In genomic region chr5:98424681-98425454, GRCh38 we compare ENCODE assay signal across 16 cellular contexts.
DNase-seq lines count a peak whose midpoint lies in the region; ATAC-seq and TF ChIP-seq lines count a peak whose summit lies in the region.
"Had no signal": no experiment of that assay in that cellular context is flagged by ENCODE, and none has a peak within 500 bp of the region (broad histone marks: within the 10 kb centered on the region; RNA-seq: fewer than 3 reads in every experiment).

No MANE protein-coding gene starts in this region.

- ATAC-seq in GM21360 (IDR thresholded peaks at IDR 0.05; ENCODE audit: unreplicated experiment): no peak
- ATAC-seq: activated CD4-positive, alpha-beta T cell treated with anti-CD3 and anti-CD28 coated beads for 36 hours had no signal

- no peak overlapping the region for H3K4me3 ChIP-seq in neuronal stem cell (ENCODE audit: low read length in 2 of 2)
- no peak overlapping the region for H3K4me3 ChIP-seq in SJCRH30
- H3K4me3 ChIP-seq: right atrium auricular region had no signal

- no peak overlapping the region for H4K91ac ChIP-seq in neuronal stem cell (ENCODE audit: low read depth, low read length, poor library complexity)

- no peak overlapping the region for H2BK120ac ChIP-seq in neuronal stem cell (ENCODE audit: low read depth, low read length)

- no peaks in the 10 kb centered on the region for H3K27me3 Mint-ChIP-seq in type B pancreatic cell

- DNase-seq in AG09319 (ENCODE audit: extremely low read depth, low read depth) (peak; percentile 53), NCI-H69 (lab: John Stamatoyannopoulos, UW) (peak; percentile 15), fibroblast of gingiva (ENCODE audit: low read depth) (peak; percentile 88), neuronal stem cell (ENCODE audit: low spot score) (no peak), Kasumi-1 (lab: John Stamatoyannopoulos, UW) (no peak), type B pancreatic cell (ENCODE audit: extremely low spot score, unreplicated experiment) (no peak), SJCRH30 (no peak)
- DNase-seq: activated CD4-positive, alpha-beta T cell treated with anti-CD3 and anti-CD28 coated beads for 36 hours; activated CD8-positive, alpha-beta memory T cell treated with anti-CD3 and anti-CD28 coated beads, Interleukin-2, amount 50 U/mL, for 48 hours; activated gamma-delta T cell; NCI-H2029 treated with DMSO at 0.1 percent for 48 hours; NCI-H524 had no signal

- H2AK5ac ChIP-seq in neuronal stem cell (ENCODE audit: low read depth, low read length): no peak overlapping the region

- no peaks in the 10 kb centered on the region for H3K9me3 Mint-ChIP-seq in type B pancreatic cell

- peak overlapping the region; percentile 17 for H4K8ac ChIP-seq in neuronal stem cell (ENCODE audit: low read depth, low read length)

- H2BK12ac ChIP-seq in neuronal stem cell (ENCODE audit: low read length): no peak overlapping the region

- H3K27ac ChIP-seq in neuronal stem cell (replicated peaks; ENCODE audit: low read length) (no peak overlapping the region), SJCRH30 (no peak overlapping the region)
- H3K27ac ChIP-seq: right atrium auricular region had no signal

- H3K9me3 ChIP-seq in neuronal stem cell (replicated peaks in 1 of 2; ENCODE audit: control insufficient read depth in 2 of 2, insufficient read depth in 1 of 2, low read depth in 1 of 2, low read length in 2 of 2) (peaks cover 0 to 12% of the 10 kb centered on the region in 2 donors), SJCRH30 (replicated peaks) (no peaks in the 10 kb centered on the region)
- H3K9me3 ChIP-seq: right atrium auricular region had no signal

- H3K36me3 ChIP-seq in neuronal stem cell (replicated peaks in 1 of 2; ENCODE audit: control insufficient read depth in 2 of 2, insufficient read depth in 2 of 2, low read length in 2 of 2) (no peaks in the 10 kb centered on the region), SJCRH30 (no peaks in the 10 kb centered on the region)
- H3K36me3 ChIP-seq: right atrium auricular region had no signal

- TF ChIP-seq CTCF in AG09319 (IDR thresholded peaks at IDR 0.05; ENCODE audit: low read depth, low read length): no peak
- no peak for TF ChIP-seq CTCF in type B pancreatic cell (conservative IDR thresholded peaks at IDR 0.05)

- H2AFZ ChIP-seq in neuronal stem cell (ENCODE audit: low read length): no peak overlapping the region

- H3K27me3 ChIP-seq in neuronal stem cell (ENCODE audit: control insufficient read depth in 3 of 3, insufficient read depth in 3 of 3, low read depth in 1 of 3, low read length in 3 of 3) (no peaks in the 10 kb centered on the region), SJCRH30 (no peaks in the 10 kb centered on the region)
- H3K27me3 ChIP-seq: right atrium auricular region had no signal

- H3K4me2 ChIP-seq in neuronal stem cell (ENCODE audit: insufficient read depth, low read length, poor library complexity, severe bottlenecking): no peak overlapping the region

- no peak overlapping the region for H3K9ac ChIP-seq in neuronal stem cell (ENCODE audit: low read depth, low read length, poor library complexity)

- no peak overlapping the region for H3K14ac ChIP-seq in neuronal stem cell (ENCODE audit: low read length)

- H3K4me1 Mint-ChIP-seq in type B pancreatic cell (ENCODE audit: unreplicated experiment): peaks cover 4% of the 10 kb centered on the region
- H3K4me1 Mint-ChIP-seq: activated CD4-positive, alpha-beta T cell treated with anti-CD3 and anti-CD28 coated beads for 36 hours had no signal

- no CpG with 5 or more reads among the region's 4 CpGs for WGBS in neuronal stem cell (ENCODE audit: extremely low coverage in 2 of 2, insufficient read length in 2 of 2, insufficient replicate concordance in 1 of 2), 2 donors

- no peaks in the 10 kb centered on the region for H3K79me1 ChIP-seq in neuronal stem cell (ENCODE audit: low read depth, low read length)

- H3K18ac ChIP-seq in neuronal stem cell (ENCODE audit: low read length): no peak overlapping the region

- no peak overlapping the region for H2BK15ac ChIP-seq in neuronal stem cell (ENCODE audit: low read length)

- H3K4ac ChIP-seq in neuronal stem cell (ENCODE audit: low read length): no peak overlapping the region

- H3K27ac Mint-ChIP-seq in type B pancreatic cell: no peak overlapping the region
- H3K27ac Mint-ChIP-seq: activated CD4-positive, alpha-beta T cell treated with anti-CD3 and anti-CD28 coated beads for 36 hours; stimulated activated naive CD8-positive, alpha-beta T cell treated with anti-CD3 and anti-CD28 coated beads, Interleukin-15, Interleukin-2, amounts not matched to agents 100 ng/mL and 50 ng/mL, for 24 hours had no signal

- H3K36me3 Mint-ChIP-seq in type B pancreatic cell: no peaks in the 10 kb centered on the region

- H3K4me3 Mint-ChIP-seq in type B pancreatic cell: no peak overlapping the region
- H3K4me3 Mint-ChIP-seq: activated CD4-positive, alpha-beta T cell treated with anti-CD3 and anti-CD28 coated beads for 36 hours; neural crest cell; stimulated activated naive CD8-positive, alpha-beta T cell treated with anti-CD3 and anti-CD28 coated beads, Interleukin-15, Interleukin-2, amounts not matched to agents 100 ng/mL and 50 ng/mL, for 24 hours had no signal

- no peak overlapping the region for H2BK5ac ChIP-seq in neuronal stem cell (ENCODE audit: low read length)

- no peak overlapping the region for H3K23ac ChIP-seq in neuronal stem cell (ENCODE audit: low read depth, low read length, poor library complexity)

- H3K4me1 ChIP-seq in neuronal stem cell (ENCODE audit: control insufficient read depth in 2 of 2, insufficient read depth in 1 of 2, low read depth in 1 of 2, low read length in 2 of 2) (peaks cover 0 to 2% of the 10 kb centered on the region in 2 donors), SJCRH30 (0 out of 2 replicates have a peak, but pooled peaks cover 3% of the 10 kb centered on the region)
- H3K4me1 ChIP-seq: right atrium auricular region had no signal

Comparison
In these comparisons a context has a peak if more than half of its experiments do, and no peak if none do; other contexts are left out.
1. DNase-seq: peak in AG09319 (single experiment), NCI-H69 (single experiment) and fibroblast of gingiva (single experiment); none in neuronal stem cell (single experiment), Kasumi-1 (0 of 2), type B pancreatic cell (single experiment) and SJCRH30 (0 of 2).